ENCODE assay signal across 8 cellular contexts in genomic region chr10:8060010-8060703, GRCh38. TPM values are rescaled to one million over a fixed set of nuclear protein-coding genes. Genes with fewer than 3 reads are reported as not detected.
DNase-seq lines count a peak whose midpoint lies in the region; ATAC-seq and TF ChIP-seq lines count a peak whose summit lies in the region.

No MANE protein-coding gene starts in this region.

- H3K4me1 Mint-ChIP-seq in CD14-positive monocyte: peaks cover 31% of the 10 kb centered on the region
- peaks cover 50% of the 10 kb centered on the region for H3K4me1 Mint-ChIP-seq in activated T-helper 2 cell treated with anti-CD3 and anti-CD28 coated beads, Interferon-gamma antibody, Interleukin-2, Interleukin-4, amounts not matched to agents 10 μg/mL and 5 μg/mL and 100 μg/mL, durations not matched to agents 14 hours and 24 hours and 36 hours (ENCODE audit: low read depth)
- peaks cover 80 to 82% of the 10 kb centered on the region in 2 donors for H3K4me1 Mint-ChIP-seq in natural killer cell

- peaks cover 80% of the 10 kb centered on the region for H3K4me1 ChIP-seq in HUES64 (ENCODE audit: insufficient read depth, low read length)

- no peak for DNase-seq in CD14-positive monocyte (ENCODE audit: low spot score)
- DNase-seq in activated T-helper 2 cell treated with anti-CD3 and anti-CD28 coated beads, Interferon-gamma antibody, Interleukin-2, Interleukin-4, amounts not matched to agents 10 μg/mL and 5 μg/mL and 100 μg/mL, durations not matched to agents 14 hours and 24 hours and 36 hours (ENCODE audit: low spot score): peak; percentile 81
- DNase-seq in natural killer cell: no peak
- DNase-seq in NCI-H2029 treated with DMSO at 0.1 percent for 48 hours (lab: John Stamatoyannopoulos, UW): no peak
- DNase-seq in cortex of kidney (lab: John Stamatoyannopoulos, UW): no peak
- DNase-seq in amygdala (lab: John Stamatoyannopoulos, UW): no peak

- H3K36me3 Mint-ChIP-seq in CD14-positive monocyte (peaks cover 2 to 10% of the 10 kb centered on the region in 2 donors), natural killer cell (peaks cover 10% of the 10 kb centered on the region)
- H3K36me3 Mint-ChIP-seq in activated T-helper 2 cell treated with anti-CD3 and anti-CD28 coated beads, Interferon-gamma antibody, Interleukin-2, Interleukin-4, amounts not matched to agents 10 μg/mL and 5 μg/mL and 100 μg/mL, durations not matched to agents 14 hours and 24 hours and 36 hours (ENCODE audit: low read depth): peaks cover 99% of the 10 kb centered on the region

- H3K9me3 ChIP-seq in HUES64 (ENCODE audit: insufficient read depth, low read depth, low read length): no peaks in the 10 kb centered on the region

- peak overlapping the region; percentile 73 to 85 for H3K4me3 Mint-ChIP-seq in CD14-positive monocyte
- H3K4me3 Mint-ChIP-seq in activated T-helper 2 cell treated with anti-CD3 and anti-CD28 coated beads, Interferon-gamma antibody, Interleukin-2, Interleukin-4, amounts not matched to agents 10 μg/mL and 5 μg/mL and 100 μg/mL, durations not matched to agents 14 hours and 24 hours and 36 hours (ENCODE audit: low read depth): peak overlapping the region; percentile 92
- H3K4me3 Mint-ChIP-seq in natural killer cell: peak overlapping the region; percentile 96

- H3K9me3 Mint-ChIP-seq in CD14-positive monocyte: peaks cover 0 to 27% (median 7%) of the 10 kb centered on the region in 7 donors
- H3K9me3 Mint-ChIP-seq in activated T-helper 2 cell treated with anti-CD3 and anti-CD28 coated beads, Interferon-gamma antibody, Interleukin-2, Interleukin-4, amounts not matched to agents 10 μg/mL and 5 μg/mL and 100 μg/mL, durations not matched to agents 14 hours and 24 hours and 36 hours: no peaks in the 10 kb centered on the region
- H3K9me3 Mint-ChIP-seq in natural killer cell: no peaks in the 10 kb centered on the region

- peaks cover 99% of the 10 kb centered on the region for H3K27me3 ChIP-seq in HUES64 (ENCODE audit: insufficient read depth, low read length)

- ATAC-seq in GM21381 (IDR thresholded peaks at IDR 0.05; ENCODE audit: unreplicated experiment): peak; percentile 44
- peak in 1 of 3 donors; percentile 6 for ATAC-seq in natural killer cell

- H3K27ac Mint-ChIP-seq in CD14-positive monocyte (no peak overlapping the region), natural killer cell (peak overlapping the region; percentile 86 to 98)
- peak overlapping the region; percentile 94 for H3K27ac Mint-ChIP-seq in activated T-helper 2 cell treated with anti-CD3 and anti-CD28 coated beads, Interferon-gamma antibody, Interleukin-2, Interleukin-4, amounts not matched to agents 10 μg/mL and 5 μg/mL and 100 μg/mL, durations not matched to agents 14 hours and 24 hours and 36 hours

- no peak overlapping the region for H3K9ac ChIP-seq in HUES64 (ENCODE audit: low read depth, low read length)

- H3K36me3 ChIP-seq in HUES64 (ENCODE audit: insufficient read depth, low read length): no peaks in the 10 kb centered on the region

- H3K4me3 ChIP-seq in HUES64 (ENCODE audit: low read length): peak overlapping the region; percentile 29

- intact Hi-C loops in CD14-positive monocyte (cut with micrococcal nuclease) (no loop called here), natural killer cell (cut with micrococcal nuclease) (no loop called here)
- intact Hi-C loops in activated T-helper 2 cell treated with anti-CD3 and anti-CD28 coated beads, Interferon-gamma antibody, Interleukin-2, Interleukin-4, amounts not matched to agents 10 μg/mL and 5 μg/mL and 100 μg/mL, durations not matched to agents 14 hours and 24 hours and 36 hours (cut with micrococcal nuclease): loop anchor here (2.0 to 5.0 kb wide), 5 partner anchors 183 to 772 kb away; no protein-coding TSS in a partner anchor

- H3K27me3 Mint-ChIP-seq in CD14-positive monocyte (ENCODE audit: low read depth in 3 of 3) (peaks cover 80 to 97% (median 94%) of the 10 kb centered on the region in 3 donors), natural killer cell (ENCODE audit: low read depth in 2 of 2) (no peaks in the 10 kb centered on the region)
- H3K27me3 Mint-ChIP-seq in activated T-helper 2 cell treated with anti-CD3 and anti-CD28 coated beads, Interferon-gamma antibody, Interleukin-2, Interleukin-4, amounts not matched to agents 10 μg/mL and 5 μg/mL and 100 μg/mL, durations not matched to agents 14 hours and 24 hours and 36 hours (ENCODE audit: low read depth): no peaks in the 10 kb centered on the region

- H3K27ac ChIP-seq in HUES64 (ENCODE audit: low read depth, low read length): no peak overlapping the region

- TF ChIP-seq CTCF in CD14-positive monocyte (IDR thresholded peaks at IDR 0.05): no peak
- TF ChIP-seq CTCF in natural killer cell (IDR thresholded peaks at IDR 0.05): no peak

- 12% methylated on average over 11 of the region's 15 CpGs for WGBS in HUES64

RNA-seq across cellular contexts. Expression of gene GATA3, which starts 5.7 kb away (rescaled TPM):
- under 1 TPM in 1 of 2 donors, not detected in 1; 0.07 TPM for polyA plus RNA-seq in CD14-positive monocyte
- polyA plus RNA-seq in HUES64 (2013, experiment 1 of 2): 1.3 TPM
- polyA plus RNA-seq in HUES64 (2013, experiment 2 of 2): 1.6 TPM
- total RNA-seq in activated T-helper 2 cell treated with anti-CD3 and anti-CD28 coated beads, Interferon-gamma antibody, Interleukin-2, Interleukin-4, amounts not matched to agents 10 μg/mL and 5 μg/mL and 100 μg/mL, durations not matched to agents 14 hours and 24 hours and 36 hours: 281 and 293 TPM in 2 replicates
- 10 to 100 TPM; 50.3 to 92.2 (median 68.8) TPM for total RNA-seq in natural killer cell

Comparison
In these comparisons a context has a peak if more than half of its experiments do, and no peak if none do; other contexts are left out.
1. H3K27ac Mint-ChIP-seq: peak in activated T-helper 2 cell treated with anti-CD3 and anti-CD28 coated beads, Interferon-gamma antibody, Interleukin-2, Interleukin-4, amounts not matched to agents 10 μg/mL and 5 μg/mL and 100 μg/mL, durations not matched to agents 14 hours and 24 hours and 36 hours (single experiment) and natural killer cell (2 of 2); none in CD14-positive monocyte (0 of 7).
2. Peak in every context shown above with its lines, with median percentiles within 50 percentile points of each other: H3K4me3 Mint-ChIP-seq.